21 cellular contexts compared by ENCODE assay signal in the genomic region with DNA sequence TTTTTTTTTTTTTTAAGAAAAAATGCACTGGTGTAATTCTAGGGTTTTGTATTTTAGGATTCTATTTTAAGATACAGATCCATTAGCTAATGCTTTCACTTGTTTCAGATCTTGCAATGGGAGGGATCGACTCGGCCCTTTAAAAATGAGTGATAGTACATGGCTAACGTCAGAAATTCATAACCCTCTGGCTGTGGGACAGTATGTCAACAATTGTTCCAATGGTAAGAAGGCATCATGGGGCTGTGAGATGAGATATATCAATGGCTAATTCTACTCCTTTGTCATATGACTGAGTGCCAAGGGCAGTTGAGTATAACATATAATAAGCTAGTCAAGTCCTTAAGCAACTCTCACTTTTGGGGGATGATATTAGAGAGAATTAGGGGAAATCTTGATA.
"Had no signal": no experiment of that assay in that cellular context is flagged by ENCODE, and none has a peak within 500 bp of the region (broad histone marks: within the 10 kb centered on the region; RNA-seq: fewer than 3 reads in every experiment).

No MANE protein-coding gene starts in this region.

- H3K27ac Mint-ChIP-seq: dendritic cell treated with granulocyte-macrophage colony-stimulating factor and Interleukin-4, amounts not matched to agents 40 ng/mL and 50 ng/mL, for 4 days; effector memory CD8-positive, alpha-beta T cell; endodermal cell had no signal

- H3K27me3 Mint-ChIP-seq: dendritic cell treated with granulocyte-macrophage colony-stimulating factor and Interleukin-4, amounts not matched to agents 40 ng/mL and 50 ng/mL, for 4 days; effector memory CD8-positive, alpha-beta T cell had no signal

- H3K4me3 Mint-ChIP-seq: dendritic cell treated with granulocyte-macrophage colony-stimulating factor and Interleukin-4, amounts not matched to agents 40 ng/mL and 50 ng/mL, for 4 days; effector memory CD8-positive, alpha-beta T cell; endodermal cell had no signal

- ATAC-seq: effector memory CD8-positive, alpha-beta T cell; esophagus mucosa; foreskin keratinocyte; gastrocnemius medialis; gastroesophageal sphincter; heart left ventricle; heart right ventricle had no signal

- H3K9me3 Mint-ChIP-seq: dendritic cell treated with granulocyte-macrophage colony-stimulating factor and Interleukin-4, amounts not matched to agents 40 ng/mL and 50 ng/mL, for 4 days; effector memory CD8-positive, alpha-beta T cell; endodermal cell had no signal

- DNase-seq: colonic mucosa; cortex of kidney; dermis blood vessel endothelial cell; dorsolateral prefrontal cortex; effector CD4-positive, alpha-beta T cell; effector CD8-positive, alpha-beta T cell; effector memory CD4-positive, alpha-beta T cell; effector memory CD8-positive, alpha-beta T cell; endodermal cell; erythroblast; esophagus squamous epithelium; foreskin fibroblast; foreskin keratinocyte; gastrocnemius medialis; glutamatergic neuron; head of caudate nucleus; heart left ventricle; heart right ventricle had no signal
